13 cellular contexts compared by ENCODE assay signal in genomic region chr2:26767129-26767528, GRCh38. TPM values are rescaled to one million over a fixed set of nuclear protein-coding genes. Genes with fewer than 3 reads are reported as not detected.
DNase-seq lines count a peak whose midpoint lies in the region; ATAC-seq, FAIRE-seq and TF ChIP-seq lines count a peak whose summit lies in the region.
"Had no signal": no experiment of that assay in that cellular context is flagged by ENCODE, and none has a peak within 500 bp of the region (broad histone marks: within the 10 kb centered on the region; RNA-seq: fewer than 3 reads in every experiment).

No MANE protein-coding gene starts in this region.

- no peak overlapping the region for H2AFZ ChIP-seq in parathyroid adenoma

- H3K9me3 ChIP-seq in parathyroid adenoma (ENCODE audit: control insufficient read depth, low read length) = no peaks in the 10 kb centered on the region
- H3K9me3 ChIP-seq: SK-N-SH had no signal

- H3K4me2 ChIP-seq in parathyroid adenoma (ENCODE audit: low read length) = no peak overlapping the region
- H3K4me2 ChIP-seq: KMS-11, SK-N-SH had no signal

- no peak for ATAC-seq in HG02763 (IDR thresholded peaks at IDR 0.05; ENCODE audit: unreplicated experiment)
- no peak for ATAC-seq in GM19467 (IDR thresholded peaks at IDR 0.05; ENCODE audit: unreplicated experiment)

- no peak for FAIRE-seq in D721Med (lab: Jason Lieb, UNC)

- H3K9me3 Mint-ChIP-seq in CD14-positive monocyte = peaks cover 0 to 2% (median 0%) of the 10 kb centered on the region in 7 donors
- H3K9me3 Mint-ChIP-seq in dendritic cell treated with granulocyte-macrophage colony-stimulating factor and Interleukin-4, amounts not matched to agents 40 ng/mL and 50 ng/mL, for 4 days = no peaks in the 10 kb centered on the region

- no peak overlapping the region for H3K4me3 ChIP-seq in parathyroid adenoma (ENCODE audit: low read depth, low read length)
- H3K4me3 ChIP-seq: cardiac muscle cell had no signal

- peaks cover 39% of the 10 kb centered on the region for H3K4me1 ChIP-seq in parathyroid adenoma

- H3K9ac ChIP-seq in parathyroid adenoma = no peak overlapping the region
- H3K9ac ChIP-seq: KMS-11, SK-N-SH had no signal

- peaks cover 19 to 31% of the 10 kb centered on the region in 2 donors for H3K36me3 Mint-ChIP-seq in CD14-positive monocyte
- H3K36me3 Mint-ChIP-seq in dendritic cell treated with granulocyte-macrophage colony-stimulating factor and Interleukin-4, amounts not matched to agents 40 ng/mL and 50 ng/mL, for 4 days (ENCODE audit: low read depth) = peaks cover 68% of the 10 kb centered on the region

- TF ChIP-seq CTCF in CD14-positive monocyte (IDR thresholded peaks at IDR 0.05) (no peak), parathyroid adenoma (IDR thresholded peaks at IDR 0.05) (no peak), D721Med (IDR thresholded peaks at IDR 0.05; ENCODE audit: insufficient read depth, missing control alignments) (no peak)

- peaks cover 10% of the 10 kb centered on the region for H3K79me2 ChIP-seq in parathyroid adenoma

- in situ Hi-C loops in KBM-7 (cut with MboI; ENCODE audit: low pct_unique_long_range_greater_than_20kb, low sequenced_read_pairs) = no loop called here

- no peak overlapping the region for H3K4me3 Mint-ChIP-seq in CD14-positive monocyte
- peak overlapping the region; percentile 26 for H3K4me3 Mint-ChIP-seq in dendritic cell treated with granulocyte-macrophage colony-stimulating factor and Interleukin-4, amounts not matched to agents 40 ng/mL and 50 ng/mL, for 4 days

- H3K27me3 ChIP-seq in parathyroid adenoma (ENCODE audit: control insufficient read depth, insufficient read depth, low read length) = no peaks in the 10 kb centered on the region
- H3K27me3 ChIP-seq: cardiac muscle cell had no signal

- H3K27me3 Mint-ChIP-seq in CD14-positive monocyte (ENCODE audit: low read depth in 3 of 3) = peaks cover 0 to 10% (median 8%) of the 10 kb centered on the region in 3 donors
- H3K27me3 Mint-ChIP-seq in dendritic cell treated with granulocyte-macrophage colony-stimulating factor and Interleukin-4, amounts not matched to agents 40 ng/mL and 50 ng/mL, for 4 days = peaks cover 13% of the 10 kb centered on the region

- no peak for DNase-seq in CD14-positive monocyte (ENCODE audit: low spot score)
- DNase-seq in KBM-7 = peak; percentile 63
- DNase-seq in T1000 (lab: John Stamatoyannopoulos, UW) = no peak
- no peak for DNase-seq in D721Med (ENCODE audit: insufficient read length, low spot score)
- DNase-seq: stimulated activated CD4-positive, alpha-beta T cell treated with anti-CD3 and anti-CD28 coated beads, Interleukin-4, amount 100 ng/mL, for 1 hour; stimulated activated naive CD4-positive, alpha-beta T cell treated with Interleukin-2 at 50 U/mL for 16 hours had no signal

- H3K27ac Mint-ChIP-seq in CD14-positive monocyte = peak overlapping the region in 6 of 7 donors; percentile 9 to 80 (median 58)
- H3K27ac Mint-ChIP-seq in dendritic cell treated with granulocyte-macrophage colony-stimulating factor and Interleukin-4, amounts not matched to agents 40 ng/mL and 50 ng/mL, for 4 days = peak overlapping the region; percentile 99

- H3K27ac ChIP-seq in parathyroid adenoma = peak overlapping the region; percentile 40
- H3K27ac ChIP-seq: cardiac muscle cell, KMS-11 had no signal

- intact Hi-C loops in CD14-positive monocyte (cut with micrococcal nuclease) = loop anchor here in 1 of 2 donors (10.0 kb wide), 2 partner anchors 422 to 1972 kb away; partner anchors contain the start of genes ADGRF3, CENPO, PTRHD1 and SELENOI
- intact Hi-C loops in dendritic cell treated with granulocyte-macrophage colony-stimulating factor and Interleukin-4, amounts not matched to agents 40 ng/mL and 50 ng/mL, for 4 days (cut with micrococcal nuclease) = no loop called here

- H3K36me3 ChIP-seq in parathyroid adenoma (ENCODE audit: control insufficient read depth, insufficient read depth, low read length) = no peaks in the 10 kb centered on the region
- H3K36me3 ChIP-seq: cardiac muscle cell had no signal

- peaks cover 72% of the 10 kb centered on the region for H3K4me1 Mint-ChIP-seq in CD14-positive monocyte
- H3K4me1 Mint-ChIP-seq in dendritic cell treated with granulocyte-macrophage colony-stimulating factor and Interleukin-4, amounts not matched to agents 40 ng/mL and 50 ng/mL, for 4 days (ENCODE audit: low read depth) = peaks cover 85% of the 10 kb centered on the region

RNA-seq across cellular contexts. Expression of gene SLC35F6, which starts 3.0 kb away (rescaled TPM):
- polyA plus RNA-seq in CD14-positive monocyte = 10 to 100 TPM; 11.3 to 15.1 TPM

RNA-seq across cellular contexts. Expression of gene CENPA, which starts 18.7 kb away (rescaled TPM):
- polyA plus RNA-seq in CD14-positive monocyte = not detected
